17 cellular contexts compared by ENCODE assay signal in the genomic region with DNA sequence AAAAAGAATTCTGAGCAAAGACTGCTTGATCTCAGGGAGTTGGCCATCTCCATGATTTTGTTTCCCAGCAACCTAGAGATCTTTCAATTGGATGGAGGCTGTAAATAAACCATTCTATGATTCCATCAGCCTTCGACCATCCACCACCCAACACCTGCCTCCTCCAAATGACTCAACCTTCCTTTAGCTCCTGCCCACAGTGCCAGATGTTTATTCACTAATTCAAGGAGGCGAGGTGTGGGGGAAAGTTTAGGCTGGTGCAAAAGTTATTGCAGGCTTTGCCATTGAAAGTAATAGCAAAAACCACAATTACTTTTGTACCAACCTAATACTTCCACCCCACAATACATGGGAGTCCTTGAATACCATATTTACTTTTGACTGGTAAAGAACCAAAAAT.
"Had no signal": no experiment of that assay in that cellular context is flagged by ENCODE, and none has a peak within 500 bp of the region (broad histone marks: within the 10 kb centered on the region; RNA-seq: fewer than 3 reads in every experiment).

No MANE protein-coding gene starts in this region.

- ATAC-seq: natural killer cell; right lobe of liver; stimulated activated memory B cell treated with anti-CD40 and anti-IgM and Interleukin-4, amounts not matched to agents 10 μg/mL and 1 μg/mL and 100 μg/mL, for 72 hours; stimulated activated naive CD8-positive, alpha-beta T cell treated with anti-CD3 and anti-CD28 coated beads, Interleukin-15, amount 100 ng/mL, for 72 hours had no signal

- DNase-seq: islet precursor cell; left ventricle myocardium inferior; mesendoderm; midbrain; naive B cell; natural killer cell; ovary; right lobe of liver; stimulated activated CD4-positive, alpha-beta T cell treated with anti-CD3 and anti-CD28 coated beads, Interleukin-1b, Interleukin-23, amount 100 ng/mL, for 48 hours; stimulated activated CD4-positive, alpha-beta T cell treated with anti-CD3 and anti-CD28 coated beads, Interleukin-2, amount 100 ng/mL, for 48 hours; stimulated activated CD4-positive, alpha-beta T cell treated with anti-CD3 and anti-CD28 coated beads, Interleukin-4, amount 100 ng/mL, for 4 hours; stimulated activated CD8-positive, alpha-beta memory T cell treated with anti-CD3 and anti-CD28 coated beads, Interleukin-4, amount 100 ng/mL, for 48 hours; stimulated activated naive CD4-positive, alpha-beta T cell treated with Interleukin-2 at 50 U/mL for 16 hours; stimulated activated naive CD8-positive, alpha-beta T cell treated with anti-CD3 and anti-CD28 coated beads, Interleukin-15, amount 100 ng/mL, for 72 hours; substantia nigra; uterus had no signal
